ENCODE assay signal across 1 cellular context in genomic region chr22:29269731-29270474, GRCh38.
TF ChIP-seq lines count a peak whose summit lies in the region.

No MANE protein-coding gene starts in this region.

TF ChIP-seq in K562, 482 proteins besides CTCF, POLR2A, EP300 and RAD21 (continues in another document):
- TF ChIP-seq ZNF239 (CRISPR knock-in tag; IDR thresholded peaks at IDR 0.05) (no peak), MLLT1 (IDR thresholded peaks at IDR 0.05) (no peak), MYNN (IDR thresholded peaks at IDR 0.05) (no peak), MYNN (CRISPR knock-in tag; IDR thresholded peaks at IDR 0.05) (no peak), TEAD1 (CRISPR knock-in tag; IDR thresholded peaks at IDR 0.05) (no peak), NFYB (IDR thresholded peaks at IDR 0.05; ENCODE audit: extremely low read depth, insufficient read length) (no peak), STAT5B (CRISPR knock-in tag; IDR thresholded peaks at IDR 0.05) (no peak), ZNF766 (CRISPR knock-in tag; conservative IDR thresholded peaks at IDR 0.05) (no peak), TAF1 (IDR thresholded peaks at IDR 0.05; ENCODE audit: control insufficient read depth, extremely low read depth, insufficient read depth, low read length, severe bottlenecking) (no peak), CBX8 (IDR thresholded peaks at IDR 0.05; ENCODE audit: borderline replicate concordance, extremely low read depth, low read depth, low read length, poor library complexity, severe bottlenecking) (no peak), TFE3 (CRISPR knock-in tag; IDR thresholded peaks at IDR 0.05) (no peak), ARID2 (IDR thresholded peaks at IDR 0.05) (no peak), EWSR1 (IDR thresholded peaks at IDR 0.05; ENCODE audit: borderline replicate concordance, low read depth, partially characterized antibody) (no peak), TBL1XR1 (IDR thresholded peaks at IDR 0.05; ENCODE audit: low read length in 2 of 2) (no peak), HDAC1 (IDR thresholded peaks at IDR 0.05) (no peak), MEIS2 (IDR thresholded peaks at IDR 0.05; ENCODE audit: partially characterized antibody) (peak; percentile 22), GABPB1 (CRISPR knock-in tag; IDR thresholded peaks at IDR 0.05) (0 out of 2 replicates have a peak, but pooled peaks have one; percentile 40), FOXA3 (CRISPR knock-in tag; conservative IDR thresholded peaks at IDR 0.05 in 1 of 2, IDR thresholded peaks at IDR 0.05 in 1 of 2) (0 out of 4 replicates have a peak, but pooled peaks of 1 of the 2 experiments have one; percentile 18), KAT8 (IDR thresholded peaks at IDR 0.05; ENCODE audit: low read depth) (no peak), RBBP5 (IDR thresholded peaks at IDR 0.05; ENCODE audit: borderline replicate concordance, insufficient read depth, low read length, poor library complexity, severe bottlenecking) (no peak), ZC3H8 (IDR thresholded peaks at IDR 0.05) (no peak), ZBTB12 (CRISPR knock-in tag; IDR thresholded peaks at IDR 0.05) (no peak), NCOA4 (IDR thresholded peaks at IDR 0.05; ENCODE audit: partially characterized antibody) (no peak), FOXK1 (CRISPR knock-in tag; IDR thresholded peaks at IDR 0.05; ENCODE audit: borderline replicate concordance) (no peak), STAG1 (CRISPR knock-in tag; IDR thresholded peaks at IDR 0.05; ENCODE audit: borderline replicate concordance) (no peak), ELF2 (CRISPR knock-in tag; IDR thresholded peaks at IDR 0.05) (no peak), SNAPC5 (CRISPR knock-in tag; IDR thresholded peaks at IDR 0.05) (no peak), MCM2 (IDR thresholded peaks at IDR 0.05; ENCODE audit: low read depth) (no peak), ARID3B (CRISPR knock-in tag; IDR thresholded peaks at IDR 0.05; ENCODE audit: borderline replicate concordance) (no peak), PTRF (tag; IDR thresholded peaks at IDR 0.05) (no peak)
- TF ChIP-seq, protein P1, sequence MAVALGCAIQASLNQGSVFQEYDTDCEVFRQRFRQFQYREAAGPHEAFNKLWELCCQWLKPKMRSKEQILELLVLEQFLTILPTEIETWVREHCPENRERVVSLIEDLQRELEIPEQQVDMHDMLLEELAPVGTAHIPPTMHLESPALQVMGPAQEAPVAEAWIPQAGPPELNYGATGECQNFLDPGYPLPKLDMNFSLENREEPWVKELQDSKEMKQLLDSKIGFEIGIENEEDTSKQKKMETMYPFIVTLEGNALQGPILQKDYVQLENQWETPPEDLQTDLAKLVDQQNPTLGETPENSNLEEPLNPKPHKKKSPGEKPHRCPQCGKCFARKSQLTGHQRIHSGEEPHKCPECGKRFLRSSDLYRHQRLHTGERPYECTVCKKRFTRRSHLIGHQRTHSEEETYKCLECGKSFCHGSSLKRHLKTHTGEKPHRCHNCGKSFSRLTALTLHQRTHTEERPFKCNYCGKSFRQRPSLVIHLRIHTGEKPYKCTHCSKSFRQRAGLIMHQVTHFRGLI (CRISPR knock-in tag; IDR thresholded peaks at IDR 0.05) = no peak
- TF ChIP-seq, protein P2, sequence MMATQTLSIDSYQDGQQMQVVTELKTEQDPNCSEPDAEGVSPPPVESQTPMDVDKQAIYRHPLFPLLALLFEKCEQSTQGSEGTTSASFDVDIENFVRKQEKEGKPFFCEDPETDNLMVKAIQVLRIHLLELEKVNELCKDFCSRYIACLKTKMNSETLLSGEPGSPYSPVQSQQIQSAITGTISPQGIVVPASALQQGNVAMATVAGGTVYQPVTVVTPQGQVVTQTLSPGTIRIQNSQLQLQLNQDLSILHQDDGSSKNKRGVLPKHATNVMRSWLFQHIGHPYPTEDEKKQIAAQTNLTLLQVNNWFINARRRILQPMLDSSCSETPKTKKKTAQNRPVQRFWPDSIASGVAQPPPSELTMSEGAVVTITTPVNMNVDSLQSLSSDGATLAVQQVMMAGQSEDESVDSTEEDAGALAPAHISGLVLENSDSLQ (IDR thresholded peaks at IDR 0.05) = no peak
- TF ChIP-seq, protein P3, sequence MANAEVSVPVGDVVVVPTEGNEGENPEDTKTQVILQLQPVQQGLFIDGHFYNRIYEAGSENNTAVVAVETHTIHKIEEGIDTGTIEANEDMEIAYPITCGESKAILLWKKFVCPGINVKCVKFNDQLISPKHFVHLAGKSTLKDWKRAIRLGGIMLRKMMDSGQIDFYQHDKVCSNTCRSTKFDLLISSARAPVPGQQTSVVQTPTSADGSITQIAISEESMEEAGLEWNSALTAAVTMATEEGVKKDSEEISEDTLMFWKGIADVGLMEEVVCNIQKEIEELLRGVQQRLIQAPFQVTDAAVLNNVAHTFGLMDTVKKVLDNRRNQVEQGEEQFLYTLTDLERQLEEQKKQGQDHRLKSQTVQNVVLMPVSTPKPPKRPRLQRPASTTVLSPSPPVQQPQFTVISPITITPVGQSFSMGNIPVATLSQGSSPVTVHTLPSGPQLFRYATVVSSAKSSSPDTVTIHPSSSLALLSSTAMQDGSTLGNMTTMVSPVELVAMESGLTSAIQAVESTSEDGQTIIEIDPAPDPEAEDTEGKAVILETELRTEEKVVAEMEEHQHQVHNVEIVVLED (CRISPR knock-in tag; IDR thresholded peaks at IDR 0.05) = no peak
- TF ChIP-seq, protein P4, sequence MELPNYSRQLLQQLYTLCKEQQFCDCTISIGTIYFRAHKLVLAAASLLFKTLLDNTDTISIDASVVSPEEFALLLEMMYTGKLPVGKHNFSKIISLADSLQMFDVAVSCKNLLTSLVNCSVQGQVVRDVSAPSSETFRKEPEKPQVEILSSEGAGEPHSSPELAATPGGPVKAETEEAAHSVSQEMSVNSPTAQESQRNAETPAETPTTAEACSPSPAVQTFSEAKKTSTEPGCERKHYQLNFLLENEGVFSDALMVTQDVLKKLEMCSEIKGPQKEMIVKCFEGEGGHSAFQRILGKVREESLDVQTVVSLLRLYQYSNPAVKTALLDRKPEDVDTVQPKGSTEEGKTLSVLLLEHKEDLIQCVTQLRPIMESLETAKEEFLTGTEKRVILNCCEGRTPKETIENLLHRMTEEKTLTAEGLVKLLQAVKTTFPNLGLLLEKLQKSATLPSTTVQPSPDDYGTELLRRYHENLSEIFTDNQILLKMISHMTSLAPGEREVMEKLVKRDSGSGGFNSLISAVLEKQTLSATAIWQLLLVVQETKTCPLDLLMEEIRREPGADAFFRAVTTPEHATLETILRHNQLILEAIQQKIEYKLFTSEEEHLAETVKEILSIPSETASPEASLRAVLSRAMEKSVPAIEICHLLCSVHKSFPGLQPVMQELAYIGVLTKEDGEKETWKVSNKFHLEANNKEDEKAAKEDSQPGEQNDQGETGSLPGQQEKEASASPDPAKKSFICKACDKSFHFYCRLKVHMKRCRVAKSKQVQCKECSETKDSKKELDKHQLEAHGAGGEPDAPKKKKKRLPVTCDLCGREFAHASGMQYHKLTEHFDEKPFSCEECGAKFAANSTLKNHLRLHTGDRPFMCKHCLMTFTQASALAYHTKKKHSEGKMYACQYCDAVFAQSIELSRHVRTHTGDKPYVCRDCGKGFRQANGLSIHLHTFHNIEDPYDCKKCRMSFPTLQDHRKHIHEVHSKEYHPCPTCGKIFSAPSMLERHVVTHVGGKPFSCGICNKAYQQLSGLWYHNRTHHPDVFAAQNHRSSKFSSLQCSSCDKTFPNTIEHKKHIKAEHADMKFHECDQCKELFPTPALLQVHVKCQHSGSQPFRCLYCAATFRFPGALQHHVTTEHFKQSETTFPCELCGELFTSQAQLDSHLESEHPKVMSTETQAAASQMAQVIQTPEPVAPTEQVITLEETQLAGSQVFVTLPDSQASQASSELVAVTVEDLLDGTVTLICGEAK (IDR thresholded peaks at IDR 0.05) = peak; percentile 49; the same call in 1 of the 2 replicates
- TF ChIP-seq, protein P4 (CRISPR knock-in tag; IDR thresholded peaks at IDR 0.05) = no peak
